Comparison of ENCODE assay signal across 8 cellular contexts in genomic region chr9:107750741-107751521, GRCh38.
A peak's percentile ranks its signal among the peaks of the same experiment; 100 is the strongest.
DNase-seq lines count a peak whose midpoint lies in the region; ATAC-seq and TF ChIP-seq lines count a peak whose summit lies in the region.

No MANE protein-coding gene starts in this region.

- ATAC-seq in WTC11: no peak

- H3K4me3 Mint-ChIP-seq in Caco-2 (ENCODE audit: unreplicated experiment) (no peak overlapping the region), nephron (no peak overlapping the region), WTC11 (no peak overlapping the region)

- H3K9me3 ChIP-seq in Caco-2: no peaks in the 10 kb centered on the region; the same call in 1 of the 2 replicates

- H3K9me3 Mint-ChIP-seq in Caco-2 (ENCODE audit: unreplicated experiment) (no peaks in the 10 kb centered on the region), nephron (no peaks in the 10 kb centered on the region), WTC11 (no peaks in the 10 kb centered on the region)

- no peaks in the 10 kb centered on the region for H3K27me3 Mint-ChIP-seq in Caco-2 (ENCODE audit: insufficient read depth, unreplicated experiment)
- H3K27me3 Mint-ChIP-seq in nephron (ENCODE audit: low read depth): no peaks in the 10 kb centered on the region
- H3K27me3 Mint-ChIP-seq in WTC11 (ENCODE audit: low read depth): no peaks in the 10 kb centered on the region

- CTCF ChIA-PET in Caco-2 (lab: Charles Lee): interaction anchor here (0.6 kb wide), 1 partner anchor 15 kb away, joined by 4 read pairs; no protein-coding TSS in a partner anchor
- CTCF ChIA-PET in WTC11 (lab: Charles Lee): interaction anchor here (1.8 kb wide), 1 partner anchor 285 kb away, joined by 4 read pairs; no protein-coding TSS in a partner anchor

- H3K27ac Mint-ChIP-seq in Caco-2 (ENCODE audit: unreplicated experiment) (peak overlapping the region; percentile 64), nephron (peak overlapping the region in 2 of 3 experiments; percentile 87), WTC11 (no peak overlapping the region)

- H3K4me1 ChIP-seq in Caco-2: peaks cover 34% of the 10 kb centered on the region

- peaks cover 21% of the 10 kb centered on the region for H3K4me1 Mint-ChIP-seq in Caco-2 (ENCODE audit: low read depth, unreplicated experiment)
- peaks cover 27% of the 10 kb centered on the region for H3K4me1 Mint-ChIP-seq in nephron
- H3K4me1 Mint-ChIP-seq in WTC11: peaks cover 35% of the 10 kb centered on the region

- TF ChIP-seq CTCF in Caco-2 (IDR thresholded peaks at IDR 0.05; ENCODE audit: insufficient read depth in 1 of 2, low read depth in 1 of 2, low read length in 1 of 2, severe bottlenecking in 1 of 2, unreplicated experiment in 1 of 2) (no peak), epithelial cell of proximal tubule (conservative IDR thresholded peaks at IDR 0.05; ENCODE audit: low read depth, low read length) (no peak), nephron (IDR thresholded peaks at IDR 0.05; ENCODE audit: unreplicated experiment in 3 of 3) (no peak), WTC11 (IDR thresholded peaks at IDR 0.05) (no peak)

- H3K36me3 Mint-ChIP-seq in Caco-2 (ENCODE audit: insufficient read depth, unreplicated experiment): no peaks in the 10 kb centered on the region
- no peaks in the 10 kb centered on the region for H3K36me3 Mint-ChIP-seq in nephron (ENCODE audit: low read depth)
- no peaks in the 10 kb centered on the region for H3K36me3 Mint-ChIP-seq in WTC11

- POLR2A ChIA-PET in Caco-2 (lab: Charles Lee) (no interaction called here), WTC11 (lab: Charles Lee) (no interaction called here)

- H3K4me3 ChIP-seq in Caco-2 (ENCODE audit: low read depth, low read length): no peak overlapping the region
- H3K4me3 ChIP-seq in epithelial cell of proximal tubule (ENCODE audit: low read depth, low read length): no peak overlapping the region

- BruUV-seq in Caco-2 (replicated peaks; lab: Mats Ljungman, UMichigan): no TSS peak

- DNase-seq in Caco-2 (no peak), NOMO-1 treated with dmso at 0.1 percent for 144 hours (lab: John Stamatoyannopoulos, UW; ENCODE audit: unreplicated experiment) (peak; percentile 81), epithelial cell of proximal tubule (ENCODE audit: low read depth) (peak; percentile 96), WTC11 (ENCODE audit: low spot score) (no peak), NCI-H2107 (lab: John Stamatoyannopoulos, UW) (no peak), cerebellar nuclear complex (lab: John Stamatoyannopoulos, UW) (no peak), ecto neural progenitor cell (ENCODE audit: low spot score) (no peak)

- intact Hi-C loops in Caco-2 (cut with micrococcal nuclease; ENCODE audit: unreplicated experiment): no loop called here

- H3K27me3 ChIP-seq in Caco-2 (replicated peaks; ENCODE audit: control insufficient read depth, insufficient read depth, low read length): no peaks in the 10 kb centered on the region

- H3K36me3 ChIP-seq in Caco-2 (ENCODE audit: control insufficient read depth, insufficient read depth, low read length): no peaks in the 10 kb centered on the region

TF ChIP-seq in WTC11, 78 proteins besides CTCF, POLR2A, EP300 and RAD21 (continues in another document):
- TF ChIP-seq ZBTB43 (CRISPR knock-in tag; IDR thresholded peaks at IDR 0.05): no peak
- TF ChIP-seq AFF4 (CRISPR knock-in tag; IDR thresholded peaks at IDR 0.05; ENCODE audit: borderline replicate concordance): no peak
- no peak for TF ChIP-seq TEAD4 (CRISPR knock-in tag; IDR thresholded peaks at IDR 0.05)
- TF ChIP-seq HMGA2 (CRISPR knock-in tag; IDR thresholded peaks at IDR 0.05): no peak
- no peak for TF ChIP-seq ZNF317 (CRISPR knock-in tag; IDR thresholded peaks at IDR 0.05; ENCODE audit: borderline replicate concordance, low read depth)
- TF ChIP-seq ATF1 (CRISPR knock-in tag; IDR thresholded peaks at IDR 0.05): no peak
- TF ChIP-seq MLX (CRISPR knock-in tag; IDR thresholded peaks at IDR 0.05): no peak
- no peak for TF ChIP-seq TCF7 (CRISPR knock-in tag; IDR thresholded peaks at IDR 0.05; ENCODE audit: low read depth)
- no peak for TF ChIP-seq ATF2 (CRISPR knock-in tag; IDR thresholded peaks at IDR 0.05; ENCODE audit: borderline replicate concordance, low read depth)
- no peak for TF ChIP-seq STAT6 (CRISPR knock-in tag; conservative IDR thresholded peaks at IDR 0.05; ENCODE audit: low read depth)
- no peak for TF ChIP-seq NFE2L1 (CRISPR knock-in tag; IDR thresholded peaks at IDR 0.05)
- no peak for TF ChIP-seq OVOL2 (CRISPR knock-in tag; IDR thresholded peaks at IDR 0.05; ENCODE audit: borderline replicate concordance)
- no peak for TF ChIP-seq JUN (CRISPR knock-in tag; IDR thresholded peaks at IDR 0.05)

Comparison
In these comparisons a context has a peak if more than half of its experiments do, and no peak if none do; other contexts are left out.
1. DNase-seq: peak in NOMO-1 treated with dmso at 0.1 percent for 144 hours (single experiment) and epithelial cell of proximal tubule (single experiment); none in Caco-2 (0 of 2), WTC11 (single experiment), NCI-H2107 (single experiment), cerebellar nuclear complex (0 of 2) and ecto neural progenitor cell (single experiment).